In the genomic region with DNA sequence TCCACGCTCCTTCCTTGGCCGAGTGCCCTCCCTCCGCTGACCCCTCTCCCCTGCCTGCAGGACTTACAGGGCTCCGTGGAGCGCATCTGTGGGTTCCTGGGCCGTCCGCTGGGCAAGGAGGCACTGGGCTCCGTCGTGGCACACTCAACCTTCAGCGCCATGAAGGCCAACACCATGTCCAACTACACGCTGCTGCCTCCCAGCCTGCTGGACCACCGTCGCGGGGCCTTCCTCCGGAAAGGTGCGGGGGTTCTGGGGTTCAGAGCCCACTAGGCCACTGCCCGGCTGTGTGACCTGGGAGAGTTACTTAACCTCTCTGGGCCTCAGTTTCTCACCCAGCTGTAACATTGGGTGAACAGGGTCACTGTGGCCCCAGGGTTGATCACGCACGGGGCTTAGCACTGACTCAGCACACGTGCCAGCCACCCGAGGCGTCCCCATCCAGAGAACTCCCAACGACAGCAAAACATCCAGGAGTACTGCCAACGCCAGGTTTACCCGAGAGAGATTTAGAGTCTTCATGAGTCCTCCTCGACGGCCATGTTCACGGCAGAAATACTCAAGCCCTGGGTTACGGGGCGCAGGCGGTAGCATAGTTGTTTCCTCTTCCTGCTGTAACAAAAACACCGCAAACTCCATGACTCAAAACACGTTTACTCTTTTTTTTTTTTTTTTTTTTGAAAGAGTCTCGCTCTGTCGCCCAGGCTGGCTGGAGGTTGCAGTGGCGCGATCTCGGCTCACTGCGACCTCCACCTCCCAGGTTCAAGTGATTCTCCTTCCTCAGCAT, we compare ENCODE assay signal across 1 cellular context.
TF ChIP-seq lines count a peak whose summit lies in the region.

No MANE protein-coding gene starts in this region.

TF ChIP-seq in GM12878, 131 proteins besides CTCF, POLR2A, EP300 and RAD21 (continued from another document):
- TF ChIP-seq, protein P1, sequence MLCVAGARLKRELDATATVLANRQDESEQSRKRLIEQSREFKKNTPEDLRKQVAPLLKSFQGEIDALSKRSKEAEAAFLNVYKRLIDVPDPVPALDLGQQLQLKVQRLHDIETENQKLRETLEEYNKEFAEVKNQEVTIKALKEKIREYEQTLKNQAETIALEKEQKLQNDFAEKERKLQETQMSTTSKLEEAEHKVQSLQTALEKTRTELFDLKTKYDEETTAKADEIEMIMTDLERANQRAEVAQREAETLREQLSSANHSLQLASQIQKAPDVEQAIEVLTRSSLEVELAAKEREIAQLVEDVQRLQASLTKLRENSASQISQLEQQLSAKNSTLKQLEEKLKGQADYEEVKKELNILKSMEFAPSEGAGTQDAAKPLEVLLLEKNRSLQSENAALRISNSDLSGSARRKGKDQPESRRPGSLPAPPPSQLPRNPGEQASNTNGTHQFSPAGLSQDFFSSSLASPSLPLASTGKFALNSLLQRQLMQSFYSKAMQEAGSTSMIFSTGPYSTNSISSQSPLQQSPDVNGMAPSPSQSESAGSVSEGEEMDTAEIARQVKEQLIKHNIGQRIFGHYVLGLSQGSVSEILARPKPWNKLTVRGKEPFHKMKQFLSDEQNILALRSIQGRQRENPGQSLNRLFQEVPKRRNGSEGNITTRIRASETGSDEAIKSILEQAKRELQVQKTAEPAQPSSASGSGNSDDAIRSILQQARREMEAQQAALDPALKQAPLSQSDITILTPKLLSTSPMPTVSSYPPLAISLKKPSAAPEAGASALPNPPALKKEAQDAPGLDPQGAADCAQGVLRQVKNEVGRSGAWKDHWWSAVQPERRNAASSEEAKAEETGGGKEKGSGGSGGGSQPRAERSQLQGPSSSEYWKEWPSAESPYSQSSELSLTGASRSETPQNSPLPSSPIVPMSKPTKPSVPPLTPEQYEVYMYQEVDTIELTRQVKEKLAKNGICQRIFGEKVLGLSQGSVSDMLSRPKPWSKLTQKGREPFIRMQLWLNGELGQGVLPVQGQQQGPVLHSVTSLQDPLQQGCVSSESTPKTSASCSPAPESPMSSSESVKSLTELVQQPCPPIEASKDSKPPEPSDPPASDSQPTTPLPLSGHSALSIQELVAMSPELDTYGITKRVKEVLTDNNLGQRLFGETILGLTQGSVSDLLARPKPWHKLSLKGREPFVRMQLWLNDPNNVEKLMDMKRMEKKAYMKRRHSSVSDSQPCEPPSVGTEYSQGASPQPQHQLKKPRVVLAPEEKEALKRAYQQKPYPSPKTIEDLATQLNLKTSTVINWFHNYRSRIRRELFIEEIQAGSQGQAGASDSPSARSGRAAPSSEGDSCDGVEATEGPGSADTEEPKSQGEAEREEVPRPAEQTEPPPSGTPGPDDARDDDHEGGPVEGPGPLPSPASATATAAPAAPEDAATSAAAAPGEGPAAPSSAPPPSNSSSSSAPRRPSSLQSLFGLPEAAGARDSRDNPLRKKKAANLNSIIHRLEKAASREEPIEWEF (IDR thresholded peaks at IDR 0.05; ENCODE audit: insufficient replicate concordance, low read depth, low read length) = no peak
- TF ChIP-seq, protein P2, sequence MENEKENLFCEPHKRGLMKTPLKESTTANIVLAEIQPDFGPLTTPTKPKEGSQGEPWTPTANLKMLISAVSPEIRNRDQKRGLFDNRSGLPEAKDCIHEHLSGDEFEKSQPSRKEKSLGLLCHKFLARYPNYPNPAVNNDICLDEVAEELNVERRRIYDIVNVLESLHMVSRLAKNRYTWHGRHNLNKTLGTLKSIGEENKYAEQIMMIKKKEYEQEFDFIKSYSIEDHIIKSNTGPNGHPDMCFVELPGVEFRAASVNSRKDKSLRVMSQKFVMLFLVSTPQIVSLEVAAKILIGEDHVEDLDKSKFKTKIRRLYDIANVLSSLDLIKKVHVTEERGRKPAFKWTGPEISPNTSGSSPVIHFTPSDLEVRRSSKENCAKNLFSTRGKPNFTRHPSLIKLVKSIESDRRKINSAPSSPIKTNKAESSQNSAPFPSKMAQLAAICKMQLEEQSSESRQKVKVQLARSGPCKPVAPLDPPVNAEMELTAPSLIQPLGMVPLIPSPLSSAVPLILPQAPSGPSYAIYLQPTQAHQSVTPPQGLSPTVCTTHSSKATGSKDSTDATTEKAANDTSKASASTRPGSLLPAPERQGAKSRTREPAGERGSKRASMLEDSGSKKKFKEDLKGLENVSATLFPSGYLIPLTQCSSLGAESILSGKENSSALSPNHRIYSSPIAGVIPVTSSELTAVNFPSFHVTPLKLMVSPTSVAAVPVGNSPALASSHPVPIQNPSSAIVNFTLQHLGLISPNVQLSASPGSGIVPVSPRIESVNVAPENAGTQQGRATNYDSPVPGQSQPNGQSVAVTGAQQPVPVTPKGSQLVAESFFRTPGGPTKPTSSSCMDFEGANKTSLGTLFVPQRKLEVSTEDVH (IDR thresholded peaks at IDR 0.05; ENCODE audit: low read depth, partially characterized antibody) = no peak
- TF ChIP-seq, protein P3, sequence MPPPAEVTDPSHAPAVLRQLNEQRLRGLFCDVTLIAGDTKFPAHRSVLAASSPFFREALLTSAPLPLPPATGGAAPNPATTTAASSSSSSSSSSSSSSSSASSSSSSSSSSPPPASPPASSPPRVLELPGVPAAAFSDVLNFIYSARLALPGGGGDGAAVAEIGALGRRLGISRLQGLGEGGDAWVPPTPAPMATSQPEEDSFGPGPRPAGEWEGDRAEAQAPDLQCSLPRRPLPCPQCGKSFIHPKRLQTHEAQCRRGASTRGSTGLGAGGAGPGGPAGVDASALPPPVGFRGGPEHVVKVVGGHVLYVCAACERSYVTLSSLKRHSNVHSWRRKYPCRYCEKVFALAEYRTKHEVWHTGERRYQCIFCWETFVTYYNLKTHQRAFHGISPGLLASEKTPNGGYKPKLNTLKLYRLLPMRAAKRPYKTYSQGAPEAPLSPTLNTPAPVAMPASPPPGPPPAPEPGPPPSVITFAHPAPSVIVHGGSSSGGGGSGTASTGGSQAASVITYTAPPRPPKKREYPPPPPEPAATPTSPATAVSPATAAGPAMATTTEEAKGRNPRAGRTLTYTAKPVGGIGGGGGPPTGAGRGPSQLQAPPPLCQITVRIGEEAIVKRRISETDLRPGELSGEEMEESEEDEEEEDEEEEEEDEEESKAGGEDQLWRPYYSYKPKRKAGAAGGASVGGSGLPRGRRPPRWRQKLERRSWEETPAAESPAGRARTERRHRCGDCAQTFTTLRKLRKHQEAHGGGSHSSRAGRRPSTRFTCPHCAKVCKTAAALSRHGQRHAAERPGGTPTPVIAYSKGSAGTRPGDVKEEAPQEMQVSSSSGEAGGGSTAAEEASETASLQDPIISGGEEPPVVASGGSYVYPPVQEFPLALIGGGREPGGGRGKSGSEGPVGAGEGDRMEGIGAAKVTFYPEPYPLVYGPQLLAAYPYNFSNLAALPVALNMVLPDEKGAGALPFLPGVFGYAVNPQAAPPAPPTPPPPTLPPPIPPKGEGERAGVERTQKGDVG (CRISPR knock-in tag; IDR thresholded peaks at IDR 0.05) = no peak
- TF ChIP-seq LARP7 (IDR thresholded peaks at IDR 0.05) = no peak
- TF ChIP-seq MYB (IDR thresholded peaks at IDR 0.05; ENCODE audit: borderline replicate concordance, low read depth, low read length) = no peak
- TF ChIP-seq HDAC6 (IDR thresholded peaks at IDR 0.05; ENCODE audit: unreplicated experiment) = no peak
- TF ChIP-seq RUNX3 (IDR thresholded peaks at IDR 0.05; ENCODE audit: low read length) = peak; percentile 62
